Comparison of ENCODE assay signal across 1 cellular context in genomic region chr11:75783416-75784084, GRCh38.
A peak's percentile ranks its signal among the peaks of the same experiment; 100 is the strongest.
TF ChIP-seq lines count a peak whose summit lies in the region.

No MANE protein-coding gene starts in this region.

TF ChIP-seq in HepG2, 621 proteins besides CTCF, POLR2A, EP300 and RAD21 (continued from another document and continues in another):
- TF ChIP-seq AHDC1 (CRISPR knock-in tag; IDR thresholded peaks at IDR 0.05; ENCODE audit: borderline replicate concordance) (0 out of 2 replicates have a peak, but pooled peaks have one; percentile 11), ZNF138 (CRISPR knock-in tag; IDR thresholded peaks at IDR 0.05; ENCODE audit: low read depth) (no peak), ZNF282 (IDR thresholded peaks at IDR 0.05; ENCODE audit: partially characterized antibody) (no peak), ZBTB7A (CRISPR knock-in tag; IDR thresholded peaks at IDR 0.05) (no peak), REPIN1 (CRISPR knock-in tag; IDR thresholded peaks at IDR 0.05; ENCODE audit: borderline replicate concordance, low read depth) (peak; percentile 1; the same call in 1 of the 2 replicates), ZFP91 (CRISPR knock-in tag; IDR thresholded peaks at IDR 0.05; ENCODE audit: borderline replicate concordance) (no peak; the same call in 1 of the 2 replicates), TBL1XR1 (IDR thresholded peaks at IDR 0.05; ENCODE audit: borderline replicate concordance, low read length, partially characterized antibody) (no peak), GTF3A (CRISPR knock-in tag; conservative IDR thresholded peaks at IDR 0.05) (no peak), TERF1 (CRISPR knock-in tag; IDR thresholded peaks at IDR 0.05) (no peak), STAG1 (CRISPR knock-in tag; IDR thresholded peaks at IDR 0.05) (no peak), PRDM4 (CRISPR knock-in tag; IDR thresholded peaks at IDR 0.05; ENCODE audit: borderline replicate concordance) (no peak), ZNF761 (CRISPR knock-in tag; conservative IDR thresholded peaks at IDR 0.05) (no peak; the same call in 1 of the 2 replicates), SRY (CRISPR knock-in tag; IDR thresholded peaks at IDR 0.05) (peak; percentile 65; the same call in 1 of the 2 replicates), TBP (CRISPR knock-in tag; IDR thresholded peaks at IDR 0.05) (no peak), ZSCAN31 (CRISPR knock-in tag; IDR thresholded peaks at IDR 0.05; ENCODE audit: low read depth) (0 out of 2 replicates have a peak, but pooled peaks have one; percentile 40), ZBTB20 (CRISPR knock-in tag; IDR thresholded peaks at IDR 0.05; ENCODE audit: borderline replicate concordance, low read depth) (no peak), ZNF589 (CRISPR knock-in tag; conservative IDR thresholded peaks at IDR 0.05) (no peak), UBTF (CRISPR knock-in tag; IDR thresholded peaks at IDR 0.05) (peak; percentile 31; the same call in 1 of the 2 replicates), ZBTB40 (IDR thresholded peaks at IDR 0.05) (no peak), ZBTB40 (CRISPR knock-in tag; IDR thresholded peaks at IDR 0.05) (no peak), SMAD3 (CRISPR knock-in tag; IDR thresholded peaks at IDR 0.05) (no peak), PHF21A (CRISPR knock-in tag; IDR thresholded peaks at IDR 0.05) (no peak), SYNCRIP (IDR thresholded peaks at IDR 0.05; ENCODE audit: insufficient read depth, low read depth, low read length) (no peak), GFI1 (CRISPR knock-in tag; IDR thresholded peaks at IDR 0.05; ENCODE audit: borderline replicate concordance) (no peak), ZNF546 (CRISPR knock-in tag; conservative IDR thresholded peaks at IDR 0.05) (0 out of 2 replicates have a peak, but pooled peaks have one; percentile 1), ZNF253 (CRISPR knock-in tag; IDR thresholded peaks at IDR 0.05; ENCODE audit: borderline replicate concordance) (no peak), ETV6 (CRISPR knock-in tag; conservative IDR thresholded peaks at IDR 0.05) (no peak), RNF219 (CRISPR knock-in tag; IDR thresholded peaks at IDR 0.05) (no peak), MXI1 (IDR thresholded peaks at IDR 0.05; ENCODE audit: borderline replicate concordance, low read depth, low read length) (no peak)
